ENCODE assay signal across 8 cellular contexts in genomic region chr16:84144859-84145639, GRCh38. TPM values are rescaled to one million over a fixed set of nuclear protein-coding genes. Genes with fewer than 3 reads are reported as not detected.
DNase-seq lines count a peak whose midpoint lies in the region; ATAC-seq, FAIRE-seq and TF ChIP-seq lines count a peak whose summit lies in the region.

Gene DNAAF1 (plus strand): TSS chr16:84145308. CDS start chr16:84145441, 133 bp downstream.
Gene HSDL1 (minus strand): TSS chr16:84145177. CDS start chr16:84131321, 13,856 bp downstream.

- H3K27ac Mint-ChIP-seq in activated CD8-positive, alpha-beta T cell treated with anti-CD3 and anti-CD28 coated beads for 36 hours, result peak within 1 kb of the TSS; percentile 82
- peak within 1 kb of the TSS; percentile 92 for H3K27ac Mint-ChIP-seq in memory B cell

- POLR2A ChIA-PET in activated CD8-positive, alpha-beta T cell treated with anti-CD3 and anti-CD28 coated beads for 36 hours (lab: Charles Lee), result interaction anchor here (1.3 to 1.5 kb wide), 4 partner anchors 11 to 34 kb away, joined by 3 to 10 read pairs (median 4); partner anchors contain the start of gene MBTPS1

- peak; percentile 87 for DNase-seq in GM19239 (ENCODE audit: insufficient read length, low spot score)
- peak; percentile 44 for DNase-seq in NCI-H748 treated with DMSO at 0.1 percent for 48 hours (lab: John Stamatoyannopoulos, UW)
- DNase-seq in activated CD8-positive, alpha-beta T cell treated with anti-CD3 and anti-CD28 coated beads for 36 hours, result peak; percentile 92
- peak; percentile 95 for DNase-seq in effector CD8-positive, alpha-beta T cell (lab: John Stamatoyannopoulos, UW)
- DNase-seq in memory B cell (ENCODE audit: low spot score in 2 of 2), result peak; percentile 96
- DNase-seq in stimulated activated CD4-positive, alpha-beta T cell treated with anti-CD3 and anti-CD28 coated beads, TNF-alpha, amount 100 ng/mL, for 4 hours (ENCODE audit: low read depth in 3 of 3), result peak; percentile 89 to 92 (median 91)

- H3K27me3 Mint-ChIP-seq in activated CD8-positive, alpha-beta T cell treated with anti-CD3 and anti-CD28 coated beads for 36 hours, result no peaks in the 10 kb centered on the region
- H3K27me3 Mint-ChIP-seq in memory B cell, result peaks cover 4% of the 10 kb centered on the region

- H3K27ac ChIP-seq in C4-2B, result peak within 1 kb of the TSS; percentile 67

- ATAC-seq in HG03439 (IDR thresholded peaks at IDR 0.05; ENCODE audit: unreplicated experiment) (peak; percentile 76), memory B cell (ENCODE audit: low read depth) (peak; percentile 85)
- peak; percentile 85 for ATAC-seq in activated CD8-positive, alpha-beta T cell treated with anti-CD3 and anti-CD28 coated beads for 36 hours

- peak; percentile 56 for TF ChIP-seq CTCF in C4-2B (conservative IDR thresholded peaks at IDR 0.05)
- TF ChIP-seq CTCF in activated CD8-positive, alpha-beta T cell treated with anti-CD3 and anti-CD28 coated beads for 36 hours (IDR thresholded peaks at IDR 0.05), result no peak

- H3K36me3 Mint-ChIP-seq in activated CD8-positive, alpha-beta T cell treated with anti-CD3 and anti-CD28 coated beads for 36 hours (ENCODE audit: low read depth), result no peaks in the 10 kb centered on the region
- H3K36me3 Mint-ChIP-seq in memory B cell, result peaks cover 2% of the 10 kb centered on the region

- FAIRE-seq in GM19239 (lab: Jason Lieb, UNC), result peak; percentile 86

- intact Hi-C loops in activated CD8-positive, alpha-beta T cell treated with anti-CD3 and anti-CD28 coated beads for 36 hours (cut with micrococcal nuclease), result loop anchor here (5.0 kb wide), 1 partner anchor 58 kb away; no protein-coding TSS in a partner anchor

- peaks cover 22% of the 10 kb centered on the region for H3K4me1 Mint-ChIP-seq in activated CD8-positive, alpha-beta T cell treated with anti-CD3 and anti-CD28 coated beads for 36 hours (ENCODE audit: low read depth)
- peaks cover 8% of the 10 kb centered on the region for H3K4me1 Mint-ChIP-seq in memory B cell

- CTCF ChIA-PET in activated CD8-positive, alpha-beta T cell treated with anti-CD3 and anti-CD28 coated beads for 36 hours (lab: Charles Lee), result interaction anchor here (1.0 to 1.7 kb wide), 7 partner anchors 13 to 56 kb away, joined by 3 to 7 read pairs (median 5); partner anchors contain the start of genes MBTPS1 and TAF1C

- H3K4me3 Mint-ChIP-seq in activated CD8-positive, alpha-beta T cell treated with anti-CD3 and anti-CD28 coated beads for 36 hours, result peak within 1 kb of the TSS; percentile 93
- peak within 1 kb of the TSS; percentile 93 for H3K4me3 Mint-ChIP-seq in memory B cell

- H3K9me3 Mint-ChIP-seq in activated CD8-positive, alpha-beta T cell treated with anti-CD3 and anti-CD28 coated beads for 36 hours, result no peaks in the 10 kb centered on the region
- H3K9me3 Mint-ChIP-seq in memory B cell, result no peaks in the 10 kb centered on the region

RNA-seq across cellular contexts. Expression of gene DNAAF1, which starts in this region (rescaled TPM):
- total RNA-seq in activated CD8-positive, alpha-beta T cell treated with anti-CD3 and anti-CD28 coated beads for 36 hours, result not detected

RNA-seq across cellular contexts. Expression of gene HSDL1, which starts in this region (rescaled TPM):
- 10 to 100 TPM; 11.1 to 11.8 TPM for total RNA-seq in activated CD8-positive, alpha-beta T cell treated with anti-CD3 and anti-CD28 coated beads for 36 hours

Comparison
In these comparisons a context has a peak if more than half of its experiments do, and no peak if none do; other contexts are left out.
1. Peak in every context shown above with its lines: DNase-seq, ATAC-seq and H3K27ac ChIP-seq.
2. DNase-seq: peak in every context shown above with its lines; median percentile 96 in memory B cell; 95 in effector CD8-positive, alpha-beta T cell; 92 in activated CD8-positive, alpha-beta T cell treated with anti-CD3 and anti-CD28 coated beads for 36 hours; 91 in stimulated activated CD4-positive, alpha-beta T cell treated with anti-CD3 and anti-CD28 coated beads, TNF-alpha, amount 100 ng/mL, for 4 hours; 87 in GM19239; 44 in NCI-H748 treated with DMSO at 0.1 percent for 48 hours.